ENCODE assay signal across 15 cellular contexts in the genomic region with DNA sequence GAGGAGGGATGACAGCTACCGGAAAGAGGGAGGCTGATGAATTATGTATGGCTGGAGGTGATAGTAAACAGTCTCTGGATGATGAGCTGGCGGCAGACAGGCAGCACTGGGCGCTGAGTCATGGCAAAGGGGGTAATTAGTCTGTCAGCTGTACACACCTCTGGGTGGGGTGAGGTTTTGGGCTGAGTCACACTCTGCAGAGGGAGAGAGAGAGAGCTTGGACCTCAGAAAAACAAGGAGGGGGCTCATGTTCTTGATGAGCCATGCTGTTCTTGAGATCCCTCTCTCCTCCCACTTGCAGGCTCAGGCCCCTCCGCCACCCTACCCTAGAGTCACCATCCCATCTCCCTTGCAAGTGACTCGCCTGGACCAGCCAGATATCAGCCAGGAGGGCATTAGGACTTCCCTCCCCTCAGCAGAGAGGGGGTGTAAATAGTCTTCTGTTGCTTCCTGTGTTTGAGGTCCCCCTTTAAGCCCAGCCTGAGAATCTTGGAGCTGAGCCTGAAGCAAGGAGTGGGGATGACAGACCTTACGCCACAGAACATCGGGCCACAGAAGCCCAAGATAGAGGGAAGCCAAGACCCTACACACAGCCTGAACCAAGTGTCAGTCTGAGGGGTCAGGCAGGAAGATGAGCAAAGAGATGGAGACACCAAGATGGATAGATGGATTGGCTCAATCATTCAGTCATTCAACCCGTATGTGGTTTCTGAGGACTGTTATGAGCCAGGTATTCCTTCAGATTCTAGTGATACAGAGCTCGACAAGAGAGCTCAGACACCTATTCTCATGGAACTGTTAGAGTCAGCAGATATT.
A peak's percentile ranks its signal among the peaks of the same experiment; 100 is the strongest.
DNase-seq lines count a peak whose midpoint lies in the region; ATAC-seq and TF ChIP-seq lines count a peak whose summit lies in the region.
"Had no signal": no experiment of that assay in that cellular context is flagged by ENCODE, and none has a peak within 500 bp of the region (broad histone marks: within the 10 kb centered on the region; RNA-seq: fewer than 3 reads in every experiment).

No MANE protein-coding gene starts in this region.

- no peaks in the 10 kb centered on the region for H3K36me3 ChIP-seq in endodermal cell (ENCODE audit: control insufficient read depth, insufficient read depth, low read length)
- H3K36me3 ChIP-seq: heart left ventricle, sigmoid colon, SJSA1 had no signal

- DNase-seq in activated CD8-positive, alpha-beta T cell treated with anti-CD3 and anti-CD28 coated beads for 36 hours, result peak; percentile 2
- no peak for DNase-seq in activated CD8-positive, alpha-beta T cell treated with anti-CD3 and anti-CD28 coated beads, Interleukin-2, amount 10 ng/mL, durations not matched to agents 7 days and 5 days
- DNase-seq in NCI-H345 (lab: John Stamatoyannopoulos, UW) (peak; percentile 27), endodermal cell (peak; percentile 59), retinal pigment epithelial cell (ENCODE audit: low read depth) (peak; percentile 8), pons (ENCODE audit: low spot score) (no peak), NCI-H2171 treated with DMSO at 0.1 percent for 48 hours (lab: John Stamatoyannopoulos, UW) (no peak), C1 segment of cervical spinal cord (lab: John Stamatoyannopoulos, UW) (no peak)
- DNase-seq: activated CD4-positive, alpha-beta T cell treated with anti-CD3 and anti-CD28 coated beads, Interleukin-2, amount 50 U/mL, for 4 hours; AML-193; heart left ventricle; NCI-H1930; sigmoid colon had no signal

- no peak overlapping the region for H3K4me3 Mint-ChIP-seq in activated CD8-positive, alpha-beta T cell treated with anti-CD3 and anti-CD28 coated beads for 36 hours
- H3K4me3 Mint-ChIP-seq in activated CD8-positive, alpha-beta T cell treated with anti-CD3 and anti-CD28 coated beads, Interleukin-2, amount 10 ng/mL, durations not matched to agents 7 days and 5 days, result no peak overlapping the region
- H3K4me3 Mint-ChIP-seq in endodermal cell, result no peak overlapping the region
- H3K4me3 Mint-ChIP-seq: activated naive CD4-positive, alpha-beta T cell treated with anti-CD3 and anti-CD28 coated beads, Interleukin-2, amount 50 U/mL, for 24 hours had no signal

- intact Hi-C loops in activated CD8-positive, alpha-beta T cell treated with anti-CD3 and anti-CD28 coated beads for 36 hours (cut with micrococcal nuclease), result no loop called here

- no peaks in the 10 kb centered on the region for H3K4me1 Mint-ChIP-seq in activated CD8-positive, alpha-beta T cell treated with anti-CD3 and anti-CD28 coated beads for 36 hours (ENCODE audit: low read depth)
- no peaks in the 10 kb centered on the region for H3K4me1 Mint-ChIP-seq in activated CD8-positive, alpha-beta T cell treated with anti-CD3 and anti-CD28 coated beads, Interleukin-2, amount 10 ng/mL, durations not matched to agents 7 days and 5 days (ENCODE audit: low read depth)
- H3K4me1 Mint-ChIP-seq in endodermal cell, result peaks cover 4% of the 10 kb centered on the region
- H3K4me1 Mint-ChIP-seq: activated naive CD4-positive, alpha-beta T cell treated with anti-CD3 and anti-CD28 coated beads, Interleukin-2, amount 50 U/mL, for 24 hours had no signal

- peaks cover 5% of the 10 kb centered on the region for H3K9me3 ChIP-seq in endodermal cell (ENCODE audit: control insufficient read depth, low read length)
- H3K9me3 ChIP-seq: sigmoid colon, SJSA1 had no signal

- H3K4me3 ChIP-seq in endodermal cell (ENCODE audit: low read length), result no peak overlapping the region
- no peak overlapping the region for H3K4me3 ChIP-seq in retinal pigment epithelial cell (ENCODE audit: low read length)
- H3K4me3 ChIP-seq: heart left ventricle, sigmoid colon, SJSA1 had no signal

- H3K27ac Mint-ChIP-seq in activated CD8-positive, alpha-beta T cell treated with anti-CD3 and anti-CD28 coated beads for 36 hours, result no peak overlapping the region
- no peak overlapping the region for H3K27ac Mint-ChIP-seq in activated CD8-positive, alpha-beta T cell treated with anti-CD3 and anti-CD28 coated beads, Interleukin-2, amount 10 ng/mL, durations not matched to agents 7 days and 5 days
- no peak overlapping the region for H3K27ac Mint-ChIP-seq in endodermal cell
- H3K27ac Mint-ChIP-seq: activated naive CD4-positive, alpha-beta T cell treated with anti-CD3 and anti-CD28 coated beads, Interleukin-2, amount 50 U/mL, for 24 hours had no signal

- H3K9ac ChIP-seq in endodermal cell (ENCODE audit: extremely low read depth, low read length, poor library complexity, severe bottlenecking), result no peak overlapping the region

- POLR2A ChIA-PET in activated CD8-positive, alpha-beta T cell treated with anti-CD3 and anti-CD28 coated beads for 36 hours (lab: Charles Lee), result no interaction called here
- POLR2A ChIA-PET in activated CD8-positive, alpha-beta T cell treated with anti-CD3 and anti-CD28 coated beads, Interleukin-2, amount 10 ng/mL, durations not matched to agents 7 days and 5 days (lab: Charles Lee), result no interaction called here

- CTCF ChIA-PET in activated CD8-positive, alpha-beta T cell treated with anti-CD3 and anti-CD28 coated beads for 36 hours (lab: Charles Lee), result no interaction called here
- CTCF ChIA-PET in activated CD8-positive, alpha-beta T cell treated with anti-CD3 and anti-CD28 coated beads, Interleukin-2, amount 10 ng/mL, durations not matched to agents 7 days and 5 days (lab: Charles Lee), result no interaction called here

- 66 to 87% methylated on average over 4 to 9 of the region's 9 CpGs for WGBS in endodermal cell (ENCODE audit: insufficient coverage in 1 of 2, insufficient read length in 1 of 2), 2 experiments

- no peak overlapping the region for H3K27ac ChIP-seq in endodermal cell (ENCODE audit: low read depth, low read length)
- H3K27ac ChIP-seq: heart left ventricle, sigmoid colon, SJSA1 had no signal

- ATAC-seq in activated CD8-positive, alpha-beta T cell treated with anti-CD3 and anti-CD28 coated beads for 36 hours, result no peak
- no peak for ATAC-seq in activated CD8-positive, alpha-beta T cell treated with anti-CD3 and anti-CD28 coated beads, Interleukin-2, amount 10 ng/mL, durations not matched to agents 7 days and 5 days
- ATAC-seq: heart left ventricle had no signal

- H3K27me3 ChIP-seq in endodermal cell (ENCODE audit: control insufficient read depth, insufficient read depth, low read length, poor library complexity, severe bottlenecking), result no peaks in the 10 kb centered on the region
- H3K27me3 ChIP-seq: SJSA1 had no signal

- no peaks in the 10 kb centered on the region for H3K9me3 Mint-ChIP-seq in activated CD8-positive, alpha-beta T cell treated with anti-CD3 and anti-CD28 coated beads for 36 hours
- no peaks in the 10 kb centered on the region for H3K9me3 Mint-ChIP-seq in activated CD8-positive, alpha-beta T cell treated with anti-CD3 and anti-CD28 coated beads, Interleukin-2, amount 10 ng/mL, durations not matched to agents 7 days and 5 days (ENCODE audit: insufficient read depth)
- H3K9me3 Mint-ChIP-seq in endodermal cell, result peaks cover 11% of the 10 kb centered on the region
- H3K9me3 Mint-ChIP-seq: activated naive CD4-positive, alpha-beta T cell treated with anti-CD3 and anti-CD28 coated beads, Interleukin-2, amount 50 U/mL, for 24 hours had no signal

- H3K4me1 ChIP-seq in endodermal cell (ENCODE audit: control insufficient read depth, insufficient read depth, low read length), result peaks cover 6% of the 10 kb centered on the region
- H3K4me1 ChIP-seq: heart left ventricle, sigmoid colon, SJSA1 had no signal

- H3K27me3 Mint-ChIP-seq in activated CD8-positive, alpha-beta T cell treated with anti-CD3 and anti-CD28 coated beads for 36 hours, result peaks cover 16% of the 10 kb centered on the region
- H3K27me3 Mint-ChIP-seq in activated CD8-positive, alpha-beta T cell treated with anti-CD3 and anti-CD28 coated beads, Interleukin-2, amount 10 ng/mL, durations not matched to agents 7 days and 5 days (ENCODE audit: low read depth), result peaks cover 3% of the 10 kb centered on the region
- H3K27me3 Mint-ChIP-seq in endodermal cell (ENCODE audit: insufficient read depth), result peaks cover 10% of the 10 kb centered on the region

- no peak for TF ChIP-seq CTCF in activated CD8-positive, alpha-beta T cell treated with anti-CD3 and anti-CD28 coated beads for 36 hours (IDR thresholded peaks at IDR 0.05)
- TF ChIP-seq CTCF in endodermal cell (conservative IDR thresholded peaks at IDR 0.05), result no peak
- TF ChIP-seq CTCF in retinal pigment epithelial cell (conservative IDR thresholded peaks at IDR 0.05; ENCODE audit: low read depth, low read length), result no peak

- H3K36me3 Mint-ChIP-seq in activated CD8-positive, alpha-beta T cell treated with anti-CD3 and anti-CD28 coated beads for 36 hours (ENCODE audit: low read depth), result no peaks in the 10 kb centered on the region
- no peaks in the 10 kb centered on the region for H3K36me3 Mint-ChIP-seq in activated CD8-positive, alpha-beta T cell treated with anti-CD3 and anti-CD28 coated beads, Interleukin-2, amount 10 ng/mL, durations not matched to agents 7 days and 5 days (ENCODE audit: low read depth)
- no peaks in the 10 kb centered on the region for H3K36me3 Mint-ChIP-seq in endodermal cell (ENCODE audit: low read depth)
- H3K36me3 Mint-ChIP-seq: activated naive CD4-positive, alpha-beta T cell treated with anti-CD3 and anti-CD28 coated beads, Interleukin-2, amount 50 U/mL, for 24 hours had no signal

Comparison
In these comparisons a context has a peak if more than half of its experiments do, and no peak if none do; other contexts are left out.
1. DNase-seq: peak in activated CD8-positive, alpha-beta T cell treated with anti-CD3 and anti-CD28 coated beads for 36 hours (single experiment), NCI-H345 (single experiment), endodermal cell (single experiment) and retinal pigment epithelial cell (single experiment); none in activated CD8-positive, alpha-beta T cell treated with anti-CD3 and anti-CD28 coated beads, Interleukin-2, amount 10 ng/mL, durations not matched to agents 7 days and 5 days (single experiment), pons (single experiment), NCI-H2171 treated with DMSO at 0.1 percent for 48 hours (single experiment) and C1 segment of cervical spinal cord (0 of 14).